ENCODE assay signal across 1 cellular context in the genomic region with DNA sequence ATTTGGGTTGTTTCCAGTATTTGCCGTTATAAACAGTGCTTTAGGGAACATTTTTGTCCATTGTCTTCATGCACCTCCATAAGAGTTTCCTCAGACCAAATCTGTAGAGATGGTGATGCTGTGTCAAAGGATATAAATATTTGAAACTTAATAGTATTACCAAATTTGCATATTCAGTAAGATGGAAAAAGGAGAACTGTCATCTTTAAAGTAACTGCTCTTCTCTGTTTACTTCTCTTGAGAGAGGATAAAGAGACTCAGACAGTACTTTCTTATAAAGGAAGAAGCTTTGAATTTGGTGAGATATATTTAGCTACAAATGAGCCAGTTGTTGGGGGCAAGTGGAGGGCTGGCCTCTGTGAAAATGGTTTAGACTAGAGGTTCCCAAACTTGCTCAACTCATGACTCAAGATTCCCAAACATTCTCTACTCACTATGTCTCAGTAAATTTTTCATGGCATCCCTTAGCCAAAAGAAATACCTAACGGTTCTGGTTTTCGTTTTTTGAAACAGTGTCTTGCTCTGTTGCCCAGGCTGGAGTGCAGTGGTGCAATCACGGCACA.
A peak's percentile ranks its signal among the peaks of the same experiment; 100 is the strongest.
TF ChIP-seq lines count a peak whose summit lies in the region.

No MANE protein-coding gene starts in this region.

TF ChIP-seq in K562, 482 proteins besides CTCF, POLR2A, EP300 and RAD21:
- TF ChIP-seq RBM17 (IDR thresholded peaks at IDR 0.05; ENCODE audit: borderline replicate concordance, low read depth, low read length) (no peak), ZNF121 (CRISPR knock-in tag; conservative IDR thresholded peaks at IDR 0.05) (peak; percentile 11; the same call in 1 of the 2 replicates), ZNF79 (CRISPR knock-in tag; IDR thresholded peaks at IDR 0.05; ENCODE audit: low read depth) (no peak)
